Comparison of ENCODE assay signal across 16 cellular contexts in the genomic region with DNA sequence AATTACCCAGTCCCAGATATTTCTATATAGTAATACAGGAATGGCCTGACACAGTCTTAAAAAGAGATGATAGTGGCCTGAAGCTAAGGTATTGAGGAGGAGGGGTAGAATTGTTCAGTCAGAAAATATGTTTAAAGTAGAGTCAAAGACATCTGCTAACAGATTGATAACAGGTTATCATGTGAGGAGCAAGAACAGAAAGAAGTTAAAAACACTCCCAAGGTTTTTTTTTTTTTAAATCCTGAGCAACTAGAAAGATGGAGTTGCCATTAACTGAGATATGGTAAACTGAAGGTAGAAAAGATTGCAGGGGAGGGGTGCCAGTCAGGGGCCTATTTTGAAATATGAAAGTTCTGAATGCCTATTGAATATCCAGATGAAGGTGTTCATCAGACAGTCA. TPM values are rescaled to one million over a fixed set of nuclear protein-coding genes. Genes with fewer than 3 reads are reported as not detected.
DNase-seq lines count a peak whose midpoint lies in the region; ATAC-seq and TF ChIP-seq lines count a peak whose summit lies in the region.
"Had no signal": no experiment of that assay in that cellular context is flagged by ENCODE, and none has a peak within 500 bp of the region (broad histone marks: within the 10 kb centered on the region; RNA-seq: fewer than 3 reads in every experiment).

No MANE protein-coding gene starts in this region.

- no peak overlapping the region for H4K12ac ChIP-seq in trophoblast cell (ENCODE audit: low read depth, low read length)

- peaks cover 66% of the 10 kb centered on the region for H3K4me1 Mint-ChIP-seq in activated naive CD4-positive, alpha-beta T cell treated with anti-CD3 and anti-CD28 coated beads for 36 hours (ENCODE audit: low read depth)
- H3K4me1 Mint-ChIP-seq in HFFc6 (ENCODE audit: low read depth) (peaks cover 57% of the 10 kb centered on the region), endodermal cell (no peaks in the 10 kb centered on the region)

- CTCF ChIA-PET in activated naive CD4-positive, alpha-beta T cell treated with anti-CD3 and anti-CD28 coated beads for 36 hours (lab: Charles Lee) = interaction anchor here (0.6 kb wide), 1 partner anchor 56 kb away, joined by 4 read pairs; no protein-coding TSS in a partner anchor
- CTCF ChIA-PET in PC-3 (lab: Charles Lee) = no interaction called here

- no peak overlapping the region for H3K14ac ChIP-seq in trophoblast cell (ENCODE audit: low read length)

- no peak for DNase-seq in activated naive CD4-positive, alpha-beta T cell treated with anti-CD3 and anti-CD28 coated beads for 36 hours
- no peak for DNase-seq in activated naive CD4-positive, alpha-beta T cell (lab: John Stamatoyannopoulos, UW)
- DNase-seq in HFFc6 = no peak
- DNase-seq in endodermal cell = no peak
- no peak for DNase-seq in trophoblast cell
- no peak for DNase-seq in SIG-M5 (lab: John Stamatoyannopoulos, UW)
- DNase-seq in PC-3 = no peak
- no peak for DNase-seq in activated CD4-positive, alpha-beta T cell treated with anti-CD3 and anti-CD28 coated beads, Interleukin-2, amount 50 U/mL, for 1 hour
- DNase-seq: DMS79 treated with DMSO at 0.1 percent for 48 hours, H9, MV-4-11, NCI-H1417 treated with DMSO at 0.1 percent for 48 hours, NCI-H2029, NCI-H510A treated with DMSO at 0.1 percent for 48 hours had no signal

- peaks cover 30% of the 10 kb centered on the region for H3K36me3 ChIP-seq in endodermal cell (ENCODE audit: control insufficient read depth, insufficient read depth, low read length)
- peaks cover 0 to 2% of the 10 kb centered on the region in 2 experiments for H3K36me3 ChIP-seq in trophoblast cell (ENCODE audit: control insufficient read depth in 1 of 2, insufficient read depth in 2 of 2, low read length in 2 of 2)
- peaks cover 21% of the 10 kb centered on the region; the same call in 1 of the 2 replicates for H3K36me3 ChIP-seq in PC-3 (ENCODE audit: low read depth, low read length)

- no peaks in the 10 kb centered on the region for H3K27me3 ChIP-seq in endodermal cell (ENCODE audit: control insufficient read depth, insufficient read depth, low read length, poor library complexity, severe bottlenecking)
- no peaks in the 10 kb centered on the region for H3K27me3 ChIP-seq in trophoblast cell (ENCODE audit: insufficient read depth, low read length)
- H3K27me3 ChIP-seq in PC-3 (ENCODE audit: low read length) = no peaks in the 10 kb centered on the region

- H2AK5ac ChIP-seq in trophoblast cell (ENCODE audit: low read length) = no peak overlapping the region

- TF ChIP-seq CTCF in HFFc6 (IDR thresholded peaks at IDR 0.05) (no peak), endodermal cell (conservative IDR thresholded peaks at IDR 0.05) (no peak), PC-3 (conservative IDR thresholded peaks at IDR 0.05; ENCODE audit: low read depth, low read length) (no peak)

- intact Hi-C loops in activated naive CD4-positive, alpha-beta T cell treated with anti-CD3 and anti-CD28 coated beads for 36 hours (cut with micrococcal nuclease) = loop anchor here (2.0 kb wide), 1 partner anchor 15 kb away; no protein-coding TSS in a partner anchor
- intact Hi-C loops in PC-3 (cut with micrococcal nuclease) = no loop called here

- no peak overlapping the region for H3K18ac ChIP-seq in trophoblast cell (ENCODE audit: low read length)

- H2BK5ac ChIP-seq in trophoblast cell (ENCODE audit: low read depth, low read length, poor library complexity) = no peak overlapping the region

- H4K91ac ChIP-seq in trophoblast cell (ENCODE audit: low read depth, low read length) = no peak overlapping the region

- peaks cover 8% of the 10 kb centered on the region; the same call in 1 of the 2 replicates for H4K20me1 ChIP-seq in PC-3 (ENCODE audit: low read length)

- H2AFZ ChIP-seq in trophoblast cell (ENCODE audit: insufficient read depth, low read length, poor library complexity) (no peak overlapping the region), PC-3 (ENCODE audit: low read length) (no peak overlapping the region)

- H3K79me2 ChIP-seq in trophoblast cell (ENCODE audit: control insufficient read depth, insufficient read depth, low read length, poor library complexity) (peaks cover 12% of the 10 kb centered on the region), PC-3 (ENCODE audit: low read length) (peaks cover 92% of the 10 kb centered on the region)

- peak overlapping the region; percentile 41 for H3K27ac Mint-ChIP-seq in activated naive CD4-positive, alpha-beta T cell treated with anti-CD3 and anti-CD28 coated beads for 36 hours
- H3K27ac Mint-ChIP-seq in HFFc6 = peak overlapping the region; percentile 9; the same call in 1 of the 2 replicates
- H3K27ac Mint-ChIP-seq in endodermal cell = peak overlapping the region; percentile 54

- no peaks in the 10 kb centered on the region for H3F3A ChIP-seq in PC-3 (ENCODE audit: low read length, unreplicated experiment)

- ATAC-seq in PC-3 = no peak

- H3K4me3 ChIP-seq in endodermal cell (ENCODE audit: low read length) = no peak overlapping the region
- H3K4me3 ChIP-seq in trophoblast cell (ENCODE audit: low read depth, low read length) = no peak overlapping the region
- no peak overlapping the region for H3K4me3 ChIP-seq in PC-3 (ENCODE audit: low read length)
- H3K4me3 ChIP-seq: A549 had no signal

- no peaks in the 10 kb centered on the region for H3K79me1 ChIP-seq in trophoblast cell (ENCODE audit: low read length)

- H3K9me3 ChIP-seq in endodermal cell (ENCODE audit: control insufficient read depth, low read length) (no peaks in the 10 kb centered on the region), trophoblast cell (ENCODE audit: insufficient read depth, low read depth, low read length) (no peaks in the 10 kb centered on the region), PC-3 (ENCODE audit: low read length) (no peaks in the 10 kb centered on the region)
- H3K9me3 ChIP-seq: A549 had no signal

- H2BK120ac ChIP-seq in trophoblast cell (ENCODE audit: insufficient read depth, low read length, poor library complexity) = no peak overlapping the region

- H3K23ac ChIP-seq in trophoblast cell (ENCODE audit: low read length) = no peak overlapping the region

- H3K9me2 ChIP-seq in PC-3 (replicated peaks; ENCODE audit: low read length) = no peaks in the 10 kb centered on the region

- H2BK12ac ChIP-seq in trophoblast cell (ENCODE audit: low read length) = no peak overlapping the region

- H3K9ac ChIP-seq in endodermal cell (ENCODE audit: extremely low read depth, low read length, poor library complexity, severe bottlenecking) (no peak overlapping the region), trophoblast cell (ENCODE audit: low read length) (no peak overlapping the region), PC-3 (ENCODE audit: low read length) (no peak overlapping the region)

- H3K36me3 Mint-ChIP-seq in activated naive CD4-positive, alpha-beta T cell treated with anti-CD3 and anti-CD28 coated beads for 36 hours (ENCODE audit: low read depth) = peaks cover 30% of the 10 kb centered on the region
- peaks cover 26% of the 10 kb centered on the region for H3K36me3 Mint-ChIP-seq in HFFc6 (ENCODE audit: low read depth)
- H3K36me3 Mint-ChIP-seq in endodermal cell (ENCODE audit: low read depth) = peaks cover 31% of the 10 kb centered on the region

- no peaks in the 10 kb centered on the region for H3K4me1 ChIP-seq in endodermal cell (ENCODE audit: control insufficient read depth, insufficient read depth, low read length)
- H3K4me1 ChIP-seq in trophoblast cell (ENCODE audit: control insufficient read depth in 1 of 2, insufficient read depth in 2 of 2, low read length in 2 of 2) = no peaks in the 10 kb centered on the region
- no peaks in the 10 kb centered on the region for H3K4me1 ChIP-seq in PC-3 (ENCODE audit: insufficient read depth, low read length)

- peak overlapping the region; percentile 57 for H3K4ac ChIP-seq in trophoblast cell (ENCODE audit: low read depth, low read length)

- no peaks in the 10 kb centered on the region for H3K27me3 Mint-ChIP-seq in activated naive CD4-positive, alpha-beta T cell treated with anti-CD3 and anti-CD28 coated beads for 36 hours (ENCODE audit: low read depth)
- H3K27me3 Mint-ChIP-seq in HFFc6 (ENCODE audit: insufficient read depth) (no peaks in the 10 kb centered on the region; the same call in 1 of the 2 replicates), endodermal cell (ENCODE audit: insufficient read depth) (no peaks in the 10 kb centered on the region)

- BruUV-seq in PC-3 (replicated peaks; lab: Mats Ljungman, UMichigan) = no TSS peak

- H3K27ac ChIP-seq in endodermal cell (ENCODE audit: low read depth, low read length) (no peak overlapping the region), trophoblast cell (ENCODE audit: low read depth, low read length) (no peak overlapping the region), PC-3 (ENCODE audit: low read length) (no peak overlapping the region)
- H3K27ac ChIP-seq: A549, C4-2B had no signal

- H3K9me3 Mint-ChIP-seq in activated naive CD4-positive, alpha-beta T cell treated with anti-CD3 and anti-CD28 coated beads for 36 hours = no peaks in the 10 kb centered on the region
- H3K9me3 Mint-ChIP-seq in HFFc6 (no peaks in the 10 kb centered on the region), endodermal cell (no peaks in the 10 kb centered on the region)

- POLR2A ChIA-PET in PC-3 (lab: Charles Lee; ENCODE audit: unreplicated experiment) = no interaction called here

- H3K4me3 Mint-ChIP-seq in activated naive CD4-positive, alpha-beta T cell treated with anti-CD3 and anti-CD28 coated beads for 36 hours = no peak overlapping the region
- H3K4me3 Mint-ChIP-seq in HFFc6 (no peak overlapping the region), endodermal cell (no peak overlapping the region)
- H3K4me3 Mint-ChIP-seq: H9 had no signal

- no peak overlapping the region for H3K4me2 ChIP-seq in trophoblast cell (ENCODE audit: low read length)
- H3K4me2 ChIP-seq in PC-3 (ENCODE audit: low read length) = no peak overlapping the region
- H3K4me2 ChIP-seq: A549 had no signal

- H4K8ac ChIP-seq in trophoblast cell (ENCODE audit: low read depth, low read length) = no peak overlapping the region

RNA-seq across cellular contexts. Expression of gene SP3, which starts 43.1 kb away (rescaled TPM):
- 10 to 100 TPM; 89.8 to 99.7 TPM for total RNA-seq in activated naive CD4-positive, alpha-beta T cell treated with anti-CD3 and anti-CD28 coated beads for 36 hours
- total RNA-seq in HFFc6 (2021; fragmentation: NEBNext Ultra II Directional; extraction: Animal tissue kit (Norgen Biotek cat#: 25700)) = 10 to 100 TPM; 45.0 to 63.7 (median 52.1) TPM
- total RNA-seq in endodermal cell (10 to 100 TPM; 80.2 to 83.7 TPM), PC-3 (2014; rRNA removed) (82.2 and 117 TPM in 2 replicates)
- polyA plus RNA-seq in endodermal cell (2013, experiment 1 of 2) = 86.8 TPM
- polyA plus RNA-seq in endodermal cell (2013, experiment 2 of 2) = 81.4 TPM
- 65.0 and 66.3 TPM in 2 replicates for polyA plus RNA-seq in trophoblast cell (2013)
